8 cellular contexts compared by ENCODE assay signal in the genomic region with DNA sequence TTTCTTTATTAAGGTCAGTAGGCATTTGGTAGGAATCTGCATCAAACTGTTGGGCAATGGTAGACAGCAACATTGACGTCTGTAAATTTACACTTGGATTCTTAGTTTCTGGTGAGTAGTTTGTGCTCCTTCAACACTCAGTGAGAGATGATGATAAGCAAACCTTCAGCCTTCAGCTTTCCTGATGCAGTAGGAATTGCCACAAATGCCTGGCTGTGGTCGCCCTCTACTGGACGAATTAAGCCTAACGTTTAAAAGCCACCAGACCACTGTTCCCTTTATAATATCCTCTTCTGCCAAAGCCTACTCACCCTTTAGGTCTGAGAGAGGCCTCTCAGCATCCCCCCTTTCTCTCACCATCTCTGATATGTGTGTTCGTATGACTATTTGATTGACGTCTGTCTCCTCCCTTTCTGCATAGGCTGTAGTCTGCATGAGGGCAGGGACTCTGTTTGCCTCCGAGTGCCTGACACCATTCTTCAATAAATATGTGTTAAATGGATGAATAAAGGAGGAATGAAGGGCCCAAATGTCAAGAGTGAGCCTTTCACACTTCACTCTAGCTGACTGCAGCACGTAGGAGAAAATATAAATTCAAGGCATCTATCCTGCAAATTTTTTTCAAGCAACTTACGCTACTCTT. TPM values are rescaled to one million over a fixed set of nuclear protein-coding genes. Genes with fewer than 3 reads are reported as not detected.
DNase-seq lines count a peak whose midpoint lies in the region; ATAC-seq and TF ChIP-seq lines count a peak whose summit lies in the region.

No MANE protein-coding gene starts in this region.

- CTCF ChIA-PET in MCF 10A (lab: Yijun Ruan, JAX) = interaction anchor here (0.5 to 10.0 kb wide), 28 partner anchors 9 to 439 kb away, joined by 3 to 159 read pairs (median 3); no protein-coding TSS in a partner anchor

- no peaks in the 10 kb centered on the region for H3K9me3 Mint-ChIP-seq in MCF 10A (ENCODE audit: unreplicated experiment)

- H3K27me3 Mint-ChIP-seq in MCF 10A (ENCODE audit: insufficient read depth, unreplicated experiment) = no peaks in the 10 kb centered on the region

- intact Hi-C loops in MCF 10A (cut with micrococcal nuclease) = loop anchor here (1.0 to 5.0 kb wide), 4 partner anchors 100 to 445 kb away; a partner anchor contains a TSS

- ATAC-seq in HG02798 (IDR thresholded peaks at IDR 0.05; ENCODE audit: poor library complexity, unreplicated experiment) = peak; percentile 80

- POLR2A ChIA-PET in MCF 10A (lab: Yijun Ruan, JAX) = interaction anchor here (0.7 to 1.3 kb wide), 3 partner anchors 20 to 347 kb away, joined by 3 read pairs; no protein-coding TSS in a partner anchor

- no peaks in the 10 kb centered on the region for H3K36me3 Mint-ChIP-seq in MCF 10A (ENCODE audit: insufficient read depth, unreplicated experiment)

- H3K27ac Mint-ChIP-seq in MCF 10A (ENCODE audit: low read depth, unreplicated experiment) = no peak overlapping the region

- H3K4me3 Mint-ChIP-seq in MCF 10A (ENCODE audit: unreplicated experiment) = no peak overlapping the region

- no peaks in the 10 kb centered on the region for H3K4me1 Mint-ChIP-seq in MCF 10A (ENCODE audit: insufficient read depth, unreplicated experiment)

- BruUV-seq in MCF 10A (replicated peaks; lab: Mats Ljungman, UMichigan) = no TSS peak

- DNase-seq in SIG-M5 treated with dmso at 0.1 percent for 504 hours (lab: John Stamatoyannopoulos, UW; ENCODE audit: unreplicated experiment) (peak; percentile 73), SIG-M5 (lab: John Stamatoyannopoulos, UW) (no peak), NCI-H1694 (lab: John Stamatoyannopoulos, UW) (peak; percentile 59), UCSD-AML1 (lab: John Stamatoyannopoulos, UW; ENCODE audit: unreplicated experiment) (peak; percentile 39), MCF 10A (ENCODE audit: unreplicated experiment) (peak; percentile 75), iris pigment epithelial cell (ENCODE audit: low read depth) (peak; percentile 72)
- peak; percentile 22 to 46 for DNase-seq in stimulated activated CD4-positive, alpha-beta T cell treated with anti-CD3 and anti-CD28 coated beads, Interleukin-1b, Interleukin-23, amount 100 ng/mL, for 4 hours (ENCODE audit: low read depth in 2 of 2)

- TF ChIP-seq CTCF in MCF 10A (IDR thresholded peaks at IDR 0.05; ENCODE audit: unreplicated experiment) = peak; percentile 68

RNA-seq across cellular contexts. Expression of a gene that starts 47.0 kb away (rescaled TPM):
- total RNA-seq in MCF 10A (2022) = 5.4 and 7.5 TPM in 2 replicates

RNA-seq across cellular contexts. Expression of a gene that starts 52.0 kb away (rescaled TPM):
- not detected in 2 replicates for total RNA-seq in MCF 10A (2022)

RNA-seq across cellular contexts. Expression of a gene that starts 57.3 kb away (rescaled TPM):
- total RNA-seq in MCF 10A (2022) = not detected in 2 replicates
